30 cellular contexts compared by ENCODE assay signal in genomic region chr9:126502417-126503332, GRCh38.
DNase-seq lines count a peak whose midpoint lies in the region; ATAC-seq, FAIRE-seq and TF ChIP-seq lines count a peak whose summit lies in the region.
"Had no signal": no experiment of that assay in that cellular context is flagged by ENCODE, and none has a peak within 500 bp of the region (broad histone marks: within the 10 kb centered on the region; RNA-seq: fewer than 3 reads in every experiment).

No MANE protein-coding gene starts in this region.

- no peaks in the 10 kb centered on the region for H3K9me3 Mint-ChIP-seq in neural progenitor cell
- H3K9me3 Mint-ChIP-seq in natural killer cell, result no peaks in the 10 kb centered on the region
- H3K9me3 Mint-ChIP-seq: activated CD8-positive, alpha-beta T cell treated with anti-CD3 and anti-CD28 coated beads for 36 hours; activated T-helper 1 cell treated with anti-CD3 and anti-CD28 coated beads, Interleukin-12 subunit alpha, Interleukin-12 subunit beta, Interleukin-2, Interleukin-4 antibody, amounts not matched to agents 30 ng/mL and 10 ng/mL and 1 ng/mL, durations not matched to agents 14 hours and 24 hours and 36 hours; CD4-positive, alpha-beta memory T cell; central memory CD8-positive, alpha-beta T cell; mesothelial cell of epicardium; naive thymus-derived CD4-positive, alpha-beta T cell had no signal

- peak overlapping the region; percentile 60 for H3K27ac Mint-ChIP-seq in neural progenitor cell
- no peak overlapping the region for H3K27ac Mint-ChIP-seq in natural killer cell
- H3K27ac Mint-ChIP-seq: activated CD8-positive, alpha-beta T cell treated with anti-CD3 and anti-CD28 coated beads for 36 hours; activated T-helper 1 cell treated with anti-CD3 and anti-CD28 coated beads, Interleukin-12 subunit alpha, Interleukin-12 subunit beta, Interleukin-2, Interleukin-4 antibody, amounts not matched to agents 30 ng/mL and 10 ng/mL and 1 ng/mL, durations not matched to agents 14 hours and 24 hours and 36 hours; CD4-positive, alpha-beta memory T cell; mesothelial cell of epicardium; naive thymus-derived CD4-positive, alpha-beta T cell had no signal

- ATAC-seq in right lobe of liver (no peak), HepG2 (no peak), K562 (peak; percentile 50), HG02642 (IDR thresholded peaks at IDR 0.05; ENCODE audit: poor library complexity, unreplicated experiment) (no peak), natural killer cell (no peak)
- ATAC-seq: activated CD8-positive, alpha-beta T cell treated with anti-CD3 and anti-CD28 coated beads for 36 hours; esophagus mucosa; naive thymus-derived CD4-positive, alpha-beta T cell; stimulated activated naive CD8-positive, alpha-beta T cell treated with anti-CD3 and anti-CD28 coated beads, Interleukin-15, Interleukin-2, amounts not matched to agents 100 U/mL and 50 U/mL, for 24 hours had no signal

- H3K9me3 ChIP-seq in right lobe of liver, result no peaks in the 10 kb centered on the region
- no peaks in the 10 kb centered on the region for H3K9me3 ChIP-seq in HepG2 (ENCODE audit: low read length)
- H3K9me3 ChIP-seq in K562 (replicated peaks; ENCODE audit: control insufficient read depth, insufficient read depth, low read depth, low read length), result no peaks in the 10 kb centered on the region
- H3K9me3 ChIP-seq in neural progenitor cell (ENCODE audit: low read depth), result no peaks in the 10 kb centered on the region
- H3K9me3 ChIP-seq: testis had no signal

- TF ChIP-seq EP300 in HepG2 (IDR thresholded peaks at IDR 0.05; ENCODE audit: low read depth in 2 of 2, low read length in 2 of 2) (no peak), HepG2 (CRISPR knock-in tag; IDR thresholded peaks at IDR 0.05; ENCODE audit: borderline replicate concordance) (no peak), K562 (IDR thresholded peaks at IDR 0.05; ENCODE audit: low read length) (no peak)

- H3K27me3 ChIP-seq in right lobe of liver (no peaks in the 10 kb centered on the region), HepG2 (ENCODE audit: control insufficient read depth in 1 of 2, insufficient read depth in 2 of 2, low read length in 2 of 2) (no peaks in the 10 kb centered on the region), K562 (ENCODE audit: control insufficient read depth in 2 of 2, insufficient read depth in 2 of 2, low read length in 2 of 2) (peaks cover 17 to 83% of the 10 kb centered on the region in 2 experiments; a peak in 4 of 5 replicates), neural progenitor cell (peaks cover 16% of the 10 kb centered on the region)
- H3K27me3 ChIP-seq: testis had no signal

- no peaks in the 10 kb centered on the region for H3K36me3 Mint-ChIP-seq in neural progenitor cell
- H3K36me3 Mint-ChIP-seq in natural killer cell, result no peaks in the 10 kb centered on the region
- H3K36me3 Mint-ChIP-seq: CD4-positive, alpha-beta memory T cell; mesothelial cell of epicardium; naive thymus-derived CD4-positive, alpha-beta T cell had no signal

- BruUV-seq in HepG2 (replicated peaks; lab: Mats Ljungman, UMichigan), result no TSS peak
- no TSS peak for BruUV-seq in K562 (replicated peaks; lab: Mats Ljungman, UMichigan)

- POLR2A ChIA-PET in HepG2 (lab: Yijun Ruan, JAX), result no interaction called here
- POLR2A ChIA-PET in K562 (lab: Yijun Ruan, JAX), result interaction anchor here (0.7 to 0.8 kb wide), 2 partner anchors 47 to 55 kb away, joined by 3 read pairs; no protein-coding TSS in a partner anchor

- H4K20me1 ChIP-seq in HepG2 (ENCODE audit: insufficient read depth, low read length), result peaks cover 7% of the 10 kb centered on the region; the same call in 1 of the 2 replicates
- peaks cover 32% of the 10 kb centered on the region; the same call in 1 of the 2 replicates for H4K20me1 ChIP-seq in K562 (replicated peaks; ENCODE audit: control insufficient read depth, insufficient read depth, low read length)
- H4K20me1 ChIP-seq in neural progenitor cell (ENCODE audit: low read depth), result peaks cover 44% of the 10 kb centered on the region

- H3K36me3 ChIP-seq in right lobe of liver, result peaks cover 0 to 6% (median 0%) of the 10 kb centered on the region in 4 donors
- H3K36me3 ChIP-seq in HepG2 (replicated peaks in 1 of 2; ENCODE audit: control insufficient read depth in 1 of 2, insufficient read depth in 2 of 2, low read length in 2 of 2), result peaks cover 3 to 7% of the 10 kb centered on the region in 2 experiments; a peak in 1 of 5 replicates
- H3K36me3 ChIP-seq in K562 (ENCODE audit: control insufficient read depth, insufficient read depth, low read length), result no peaks in the 10 kb centered on the region
- no peaks in the 10 kb centered on the region for H3K36me3 ChIP-seq in neural progenitor cell

- FAIRE-seq in HepG2 (lab: Jason Lieb, UNC), result no peak
- FAIRE-seq in K562 (lab: Jason Lieb, UNC), result no peak
- no peak for FAIRE-seq in GM12892 (lab: Jason Lieb, UNC)
- FAIRE-seq: small intestine, urothelium cell line had no signal

- in situ Hi-C loops in HepG2 (cut with HindIII; ENCODE audit: extremely low pct_ligation_motif_present, low pct_unique_long_range_greater_than_20kb) (loop anchor here (5.0 kb wide), 1 partner anchor 55 kb away; no protein-coding TSS in a partner anchor), K562 (cut with MboI) (loop anchor here (5.0 to 10.0 kb wide), 3 partner anchors 55 to 270 kb away; no protein-coding TSS in a partner anchor)

- H3K9ac ChIP-seq in HepG2 (ENCODE audit: insufficient read depth, low read depth, low read length) (no peak overlapping the region), K562 (ENCODE audit: insufficient read depth in 1 of 2, low read depth in 2 of 2, low read length in 2 of 2) (no peak overlapping the region), neural progenitor cell (no peak overlapping the region)

- H3K27ac ChIP-seq in right lobe of liver (no peak overlapping the region), HepG2 (ENCODE audit: extremely low read length, insufficient read depth, low read length) (no peak overlapping the region), K562 (ENCODE audit: extremely low read depth, low read depth, low read length) (no peak overlapping the region), neural progenitor cell (no peak overlapping the region)
- H3K27ac ChIP-seq: RWPE1, SK-N-MC, testis had no signal

- DNase-seq in right lobe of liver, result peak in 2 of 3 donors; percentile 15 to 38
- no peak for DNase-seq in HepG2 (ENCODE audit: low spot score)
- DNase-seq in K562 (ENCODE audit: extremely low read depth in 1 of 4, low spot score in 3 of 4), result peak in 2 of 4 experiments; percentile 13 to 22
- DNase-seq in neural progenitor cell (ENCODE audit: low spot score), result peak; percentile 49
- no peak for DNase-seq in GM12892 (ENCODE audit: insufficient read length)
- DNase-seq in kidney glomerular epithelial cell (lab: John Stamatoyannopoulos, UW), result no peak
- DNase-seq in natural killer cell, result no peak
- DNase-seq: activated CD8-positive, alpha-beta memory T cell treated with anti-CD3 and anti-CD28 coated beads, Interleukin-2, amount 50 U/mL, for 48 hours; activated CD8-positive, alpha-beta T cell treated with anti-CD3 and anti-CD28 coated beads for 36 hours; activated naive CD4-positive, alpha-beta T cell treated with Interleukin-2 at 50 U/mL for 16 hours; CD4-positive, alpha-beta memory T cell; dermis blood vessel endothelial cell; head of caudate nucleus; islet precursor cell; naive thymus-derived CD4-positive, alpha-beta T cell; NCI-H1105; NCI-H187; NCI-H2171; small intestine; stimulated activated naive CD8-positive, alpha-beta T cell treated with anti-CD3 and anti-CD28 coated beads, Interleukin-15, Interleukin-2, amounts not matched to agents 100 U/mL and 50 U/mL, for 24 hours; T-helper 2 cell; testis had no signal

- no peak overlapping the region for H2AFZ ChIP-seq in HepG2 (ENCODE audit: low read length)
- H2AFZ ChIP-seq in K562 (ENCODE audit: low read depth, low read length), result no peak overlapping the region
- no peak overlapping the region for H2AFZ ChIP-seq in neural progenitor cell (replicated peaks)

- no peak overlapping the region for H3K4me2 ChIP-seq in HepG2 (ENCODE audit: low read depth, low read length)
- H3K4me2 ChIP-seq in K562 (ENCODE audit: insufficient read depth, low read length), result no peak overlapping the region
- no peak overlapping the region for H3K4me2 ChIP-seq in neural progenitor cell

- H3K9me1 ChIP-seq in K562 (ENCODE audit: control insufficient read depth, insufficient read depth, low read length), result no peaks in the 10 kb centered on the region

- H3K4me1 ChIP-seq in right lobe of liver (peaks cover 0 to 4% (median 0%) of the 10 kb centered on the region in 4 donors), HepG2 (ENCODE audit: insufficient read depth, low read length) (peaks cover 32% of the 10 kb centered on the region), K562 (replicated peaks in 1 of 2; ENCODE audit: control insufficient read depth in 2 of 2, insufficient read depth in 2 of 2, low read length in 2 of 2) (peaks cover 0 to 39% of the 10 kb centered on the region in 2 experiments; a peak in 2 of 5 replicates), neural progenitor cell (no peaks in the 10 kb centered on the region)

- 50% methylated on average over 1 of the region's 34 CpGs for WGBS in right lobe of liver (ENCODE audit: insufficient coverage, low coverage, low lambda C conversion rate, missing lambda C conversion rate)
- WGBS in HepG2 (ENCODE audit: low lambda C conversion rate), result 97% methylated on average over 14 of the region's 34 CpGs
- WGBS in K562 (ENCODE audit: insufficient coverage, low coverage, missing lambda C conversion rate), result 4% methylated on average over 21 of the region's 34 CpGs

- no peak for TF ChIP-seq RAD21 in HepG2 (CRISPR knock-in tag; IDR thresholded peaks at IDR 0.05)
- TF ChIP-seq RAD21 in K562 (CRISPR knock-in tag; conservative IDR thresholded peaks at IDR 0.05 in 1 of 2, IDR thresholded peaks at IDR 0.05 in 1 of 2), result no peak

- CTCF ChIA-PET in HepG2 (lab: Yijun Ruan, JAX; ENCODE audit: low intra/inter-chr PET ratio, low total read pairs), result interaction anchor here (4.4 kb wide), 1 partner anchor 55 kb away, joined by 79 read pairs; no protein-coding TSS in a partner anchor
- CTCF ChIA-PET in K562 (lab: Yijun Ruan, JAX; ENCODE audit: low intra/inter-chr PET ratio), result interaction anchor here (1.7 to 2.7 kb wide), 2 partner anchors 54 to 55 kb away, joined by 7 to 51 read pairs; no protein-coding TSS in a partner anchor

- intact Hi-C loops in right lobe of liver (cut with DNase I) (loop anchor here in 1 of 2 donors (5.0 to 10.0 kb wide), 2 partner anchors 55 to 272 kb away; no protein-coding TSS in a partner anchor), HepG2 (cut with micrococcal nuclease; ENCODE audit: unreplicated experiment) (no loop called here), K562 (cut with micrococcal nuclease) (loop anchor here (5.0 kb wide), 1 partner anchor 190 kb away; no protein-coding TSS in a partner anchor), natural killer cell (cut with micrococcal nuclease) (no loop called here)

- TF ChIP-seq CTCF in right lobe of liver (IDR thresholded peaks at IDR 0.05), result no peak
- TF ChIP-seq CTCF in HepG2 (CRISPR knock-in tag; IDR thresholded peaks at IDR 0.05), result no peak
- TF ChIP-seq CTCF in K562 (IDR thresholded peaks at IDR 0.05 in 2 of 3, conservative IDR thresholded peaks at IDR 0.05 in 1 of 3; ENCODE audit: insufficient read depth in 2 of 3, low read depth in 1 of 3, low read length in 3 of 3), result peak in 1 of 3 experiments; percentile 38; a peak in 1 of 6 replicates
- no peak for TF ChIP-seq CTCF in neural progenitor cell (IDR thresholded peaks at IDR 0.05)
- TF ChIP-seq CTCF in natural killer cell (IDR thresholded peaks at IDR 0.05), result no peak

- H3K4me3 Mint-ChIP-seq in neural progenitor cell (no peak overlapping the region), natural killer cell (no peak overlapping the region)
- H3K4me3 Mint-ChIP-seq: activated CD8-positive, alpha-beta T cell treated with anti-CD3 and anti-CD28 coated beads for 36 hours; activated T-helper 1 cell treated with anti-CD3 and anti-CD28 coated beads, Interleukin-12 subunit alpha, Interleukin-12 subunit beta, Interleukin-2, Interleukin-4 antibody, amounts not matched to agents 30 ng/mL and 10 ng/mL and 1 ng/mL, durations not matched to agents 14 hours and 24 hours and 36 hours; CD4-positive, alpha-beta memory T cell; central memory CD8-positive, alpha-beta T cell; mesothelial cell of epicardium; naive thymus-derived CD4-positive, alpha-beta T cell had no signal

- TF ChIP-seq POLR2A in right lobe of liver (IDR thresholded peaks at IDR 0.05) (no peak), HepG2 (IDR thresholded peaks at IDR 0.05; ENCODE audit: insufficient read depth in 1 of 2, low read depth in 2 of 2, low read length in 2 of 2) (no peak), K562 (conservative IDR thresholded peaks at IDR 0.05) (no peak), GM12892 (IDR thresholded peaks at IDR 0.05; ENCODE audit: low read depth, low read length) (no peak)

- H3K4me3 ChIP-seq in right lobe of liver, result no peak overlapping the region
- H3K4me3 ChIP-seq in HepG2 (replicated peaks in 1 of 3; ENCODE audit: insufficient read depth in 1 of 3, low read depth in 2 of 3, low read length in 3 of 3), result no peak overlapping the region
- H3K4me3 ChIP-seq in K562, result no peak overlapping the region
- H3K4me3 ChIP-seq in neural progenitor cell, result no peak overlapping the region
- H3K4me3 ChIP-seq: SK-N-MC, testis had no signal

- H3K27me3 Mint-ChIP-seq in neural progenitor cell (ENCODE audit: insufficient read depth, low read depth) (peaks cover 8% of the 10 kb centered on the region), natural killer cell (ENCODE audit: low read depth in 2 of 2) (peaks cover 13% of the 10 kb centered on the region in 2 donors)
- H3K27me3 Mint-ChIP-seq: central memory CD8-positive, alpha-beta T cell had no signal

- H3K4me1 Mint-ChIP-seq in neural progenitor cell (peaks cover 12% of the 10 kb centered on the region), natural killer cell (peaks cover 14 to 19% of the 10 kb centered on the region in 2 donors)

- H3K79me2 ChIP-seq in HepG2 (ENCODE audit: insufficient read depth, low read length) (no peaks in the 10 kb centered on the region), K562 (ENCODE audit: control insufficient read depth, insufficient read depth, low read length) (no peaks in the 10 kb centered on the region), neural progenitor cell (ENCODE audit: low read depth) (no peaks in the 10 kb centered on the region)

- H3F3A ChIP-seq in neural progenitor cell (ENCODE audit: low read depth), result no peaks in the 10 kb centered on the region

Comparison
In these comparisons a context has a peak if more than half of its experiments do, and no peak if none do; other contexts are left out.
1. DNase-seq: peak in right lobe of liver (2 of 3) and neural progenitor cell (single experiment); none in HepG2 (single experiment), GM12892 (single experiment), kidney glomerular epithelial cell (single experiment) and natural killer cell (single experiment).